1 cellular context compared by ENCODE assay signal in genomic region chr3:42853056-42853455, GRCh38.
TF ChIP-seq lines count a peak whose summit lies in the region.

No MANE protein-coding gene starts in this region.

TF ChIP-seq in liver, 16 proteins besides CTCF, POLR2A, EP300 and RAD21 (continued from another document):
- TF ChIP-seq REST (IDR thresholded peaks at IDR 0.05) (no peak), ATF3 (IDR thresholded peaks at IDR 0.05) (no peak)
TF ChIP-seq in liver: peak in this region for 0.
